Comparison of ENCODE assay signal across 15 cellular contexts in the genomic region with DNA sequence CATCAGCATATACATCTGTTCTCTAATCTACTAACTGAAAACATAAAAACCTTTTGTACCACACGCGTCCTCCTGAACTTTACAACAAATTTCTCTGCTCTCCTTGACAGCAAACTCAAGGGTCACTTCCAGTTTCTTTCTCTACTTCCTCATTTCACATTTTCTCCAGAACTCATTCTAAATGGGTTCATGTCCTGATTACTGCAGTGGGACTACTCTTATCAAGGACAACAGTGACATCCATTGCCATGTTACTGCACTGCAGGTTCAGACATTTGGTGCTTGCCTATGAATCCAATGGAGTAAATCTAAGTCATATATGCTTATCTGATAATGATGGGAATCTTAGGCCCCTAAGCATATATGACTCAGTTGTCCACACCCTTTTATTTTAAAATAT. TPM values are rescaled to one million over a fixed set of nuclear protein-coding genes. Genes with fewer than 3 reads are reported as not detected.
DNase-seq lines count a peak whose midpoint lies in the region; ATAC-seq, FAIRE-seq and TF ChIP-seq lines count a peak whose summit lies in the region.
"Had no signal": no experiment of that assay in that cellular context is flagged by ENCODE, and none has a peak within 500 bp of the region (broad histone marks: within the 10 kb centered on the region; RNA-seq: fewer than 3 reads in every experiment).

No MANE protein-coding gene starts in this region.

- H3K27ac ChIP-seq in PC-3 (ENCODE audit: low read length) (no peak overlapping the region), trophoblast cell (ENCODE audit: low read depth, low read length) (no peak overlapping the region)

- H4K20me1 ChIP-seq in PC-3 (ENCODE audit: low read length) = no peaks in the 10 kb centered on the region

- H3K27me3 ChIP-seq in PC-3 (ENCODE audit: low read length) (no peaks in the 10 kb centered on the region), trophoblast cell (ENCODE audit: insufficient read depth, low read length) (no peaks in the 10 kb centered on the region)

- intact Hi-C loops in PC-3 (cut with micrococcal nuclease) = no loop called here

- H2BK120ac ChIP-seq in trophoblast cell (ENCODE audit: insufficient read depth, low read length, poor library complexity) = no peak overlapping the region

- TF ChIP-seq CTCF in PC-3 (conservative IDR thresholded peaks at IDR 0.05; ENCODE audit: low read depth, low read length) = peak; percentile 32; the same call in 1 of the 2 replicates
- TF ChIP-seq CTCF in fibroblast of the aortic adventitia (IDR thresholded peaks at IDR 0.05; ENCODE audit: insufficient read depth, low read length) = peak; percentile 21

- POLR2A ChIA-PET in PC-3 (lab: Charles Lee; ENCODE audit: unreplicated experiment) = no interaction called here

- no peak overlapping the region for H3K14ac ChIP-seq in trophoblast cell (ENCODE audit: low read length)

- H2BK12ac ChIP-seq in trophoblast cell (ENCODE audit: low read length) = no peak overlapping the region

- H3K36me3 ChIP-seq in PC-3 (ENCODE audit: low read depth, low read length) = no peaks in the 10 kb centered on the region
- no peaks in the 10 kb centered on the region for H3K36me3 ChIP-seq in trophoblast cell (ENCODE audit: control insufficient read depth in 1 of 2, insufficient read depth in 2 of 2, low read length in 2 of 2)

- H3K9me3 ChIP-seq in PC-3 (ENCODE audit: low read length) (peaks cover 30% of the 10 kb centered on the region), trophoblast cell (ENCODE audit: insufficient read depth, low read depth, low read length) (peaks cover 11% of the 10 kb centered on the region)

- no peak overlapping the region for H3K4me2 ChIP-seq in PC-3 (ENCODE audit: low read length)
- no peak overlapping the region for H3K4me2 ChIP-seq in trophoblast cell (ENCODE audit: low read length)

- FAIRE-seq in GM12891 (lab: Jason Lieb, UNC) = no peak
- FAIRE-seq: G401.6 had no signal

- no peak overlapping the region for H3K18ac ChIP-seq in trophoblast cell (ENCODE audit: low read length)

- H3K9ac ChIP-seq in PC-3 (ENCODE audit: low read length) (no peak overlapping the region), trophoblast cell (ENCODE audit: low read length) (no peak overlapping the region)

- BruUV-seq in PC-3 (replicated peaks; lab: Mats Ljungman, UMichigan) = no TSS peak

- H2AFZ ChIP-seq in PC-3 (ENCODE audit: low read length) (no peak overlapping the region), trophoblast cell (ENCODE audit: insufficient read depth, low read length, poor library complexity) (no peak overlapping the region)

- DNase-seq in GM12891 (ENCODE audit: insufficient read length, low spot score) = no peak
- DNase-seq in PC-3 = peak; percentile 22
- DNase-seq in fibroblast of the aortic adventitia (ENCODE audit: low read depth) = peak; percentile 14
- DNase-seq in trophoblast cell = peak; percentile 45 to 69
- no peak for DNase-seq in 8988T
- DNase-seq in NCI-H1694 (lab: John Stamatoyannopoulos, UW) = no peak
- no peak for DNase-seq in cerebellum (ENCODE audit: low spot score)
- DNase-seq: activated CD8-positive, alpha-beta memory T cell treated with anti-CD3 and anti-CD28 coated beads, Interleukin-2, amount 50 U/mL, for 48 hours; amniotic stem cell; endodermal cell; NCI-H1417 treated with DMSO at 0.1 percent for 48 hours; T-helper 17 cell had no signal

- H3K79me2 ChIP-seq in PC-3 (ENCODE audit: low read length) = no peaks in the 10 kb centered on the region
- H3K79me2 ChIP-seq in trophoblast cell (ENCODE audit: control insufficient read depth, insufficient read depth, low read length, poor library complexity) = no peaks in the 10 kb centered on the region

- no peaks in the 10 kb centered on the region for H3F3A ChIP-seq in PC-3 (ENCODE audit: low read length, unreplicated experiment)

- H3K23ac ChIP-seq in trophoblast cell (ENCODE audit: low read length) = no peak overlapping the region

- H3K9me2 ChIP-seq in PC-3 (replicated peaks; ENCODE audit: low read length) = no peaks in the 10 kb centered on the region

- no peak overlapping the region for H2BK5ac ChIP-seq in trophoblast cell (ENCODE audit: low read depth, low read length, poor library complexity)

- H2AK5ac ChIP-seq in trophoblast cell (ENCODE audit: low read length) = no peak overlapping the region

- H3K4me1 ChIP-seq in PC-3 (ENCODE audit: insufficient read depth, low read length) = no peaks in the 10 kb centered on the region
- no peaks in the 10 kb centered on the region for H3K4me1 ChIP-seq in trophoblast cell (ENCODE audit: control insufficient read depth in 1 of 2, insufficient read depth in 2 of 2, low read length in 2 of 2)

- no peak overlapping the region for H4K12ac ChIP-seq in trophoblast cell (ENCODE audit: low read depth, low read length)

- H4K8ac ChIP-seq in trophoblast cell (ENCODE audit: low read depth, low read length) = no peak overlapping the region

- no peak overlapping the region for H4K91ac ChIP-seq in trophoblast cell (ENCODE audit: low read depth, low read length)

- WGBS in trophoblast cell (ENCODE audit: extremely low coverage, insufficient coverage, insufficient read length) = no CpG with 5 or more reads among the region's 2 CpGs

- H3K4ac ChIP-seq in trophoblast cell (ENCODE audit: low read depth, low read length) = no peak overlapping the region

- H3K79me1 ChIP-seq in trophoblast cell (ENCODE audit: low read length) = no peaks in the 10 kb centered on the region

- no peak overlapping the region for H3K4me3 ChIP-seq in PC-3 (ENCODE audit: low read length)
- no peak overlapping the region for H3K4me3 ChIP-seq in fibroblast of the aortic adventitia (ENCODE audit: low read depth, low read length)
- no peak overlapping the region for H3K4me3 ChIP-seq in trophoblast cell (ENCODE audit: low read depth, low read length)
- H3K4me3 ChIP-seq: skin epidermis had no signal

- CTCF ChIA-PET in PC-3 (lab: Charles Lee) = no interaction called here

- ATAC-seq in PC-3 (no peak), GM18517 (IDR thresholded peaks at IDR 0.05; ENCODE audit: unreplicated experiment) (no peak)
- ATAC-seq: T-helper 17 cell had no signal

- no peak for TF ChIP-seq POLR2A in GM12891 (IDR thresholded peaks at IDR 0.05; ENCODE audit: low read depth, low read length)

TF ChIP-seq in GM12891, 5 proteins besides CTCF, POLR2A, EP300 and RAD21:
- peak; percentile 39; the same call in 1 of the 2 replicates for TF ChIP-seq SPI1 (IDR thresholded peaks at IDR 0.05; ENCODE audit: low read depth, low read length)
- no peak for TF ChIP-seq POU2F2 (IDR thresholded peaks at IDR 0.05; ENCODE audit: low read depth, low read length)
- TF ChIP-seq TAF1 (IDR thresholded peaks at IDR 0.05; ENCODE audit: low read depth, low read length) = no peak

RNA-seq across cellular contexts. Expression of a gene that starts 35.3 kb away (rescaled TPM):
- not detected for polyA plus RNA-seq in GM12891 (2012; ENCODE audit: low read depth, missing spikeins)
- total RNA-seq in PC-3 (2014; rRNA removed) = 0.17 and 0.26 TPM in 2 replicates
- not detected in 2 replicates for total RNA-seq in fibroblast of the aortic adventitia (ENCODE audit: low replicate concordance)
- polyA plus RNA-seq in trophoblast cell (2013) = 0.03 and 0.04 TPM in 2 replicates
- 0.09 TPM for total RNA-seq in cerebellum
- total RNA-seq: endodermal cell, T-helper 17 cell had no signal

RNA-seq across cellular contexts. Expression of a gene that starts 57.5 kb away (rescaled TPM):
- polyA plus RNA-seq in GM12891 (2012; ENCODE audit: low read depth, missing spikeins) = 2.0 TPM
- total RNA-seq in PC-3 (2014; rRNA removed) (6.2 and 7.2 TPM in 2 replicates), fibroblast of the aortic adventitia (ENCODE audit: low replicate concordance) (6.7 and 8.9 TPM in 2 replicates), cerebellum (36.3 TPM)
- polyA plus RNA-seq in trophoblast cell (2013) = 7.9 and 8.9 TPM in 2 replicates

Comparison
In these comparisons a context has a peak if more than half of its experiments do, and no peak if none do; other contexts are left out.
1. DNase-seq: peak in PC-3 (single experiment), fibroblast of the aortic adventitia (single experiment) and trophoblast cell (2 of 2); none in GM12891 (single experiment), 8988T (single experiment), NCI-H1694 (single experiment) and cerebellum (single experiment).